9 cellular contexts compared by ENCODE assay signal in genomic region chr17:75753193-75753513, GRCh38. TPM values are rescaled to one million over a fixed set of nuclear protein-coding genes. Genes with fewer than 3 reads are reported as not detected.
A peak's percentile ranks its signal among the peaks of the same experiment; 100 is the strongest.
DNase-seq lines count a peak whose midpoint lies in the region; ATAC-seq and TF ChIP-seq lines count a peak whose summit lies in the region.
"Had no signal": no experiment of that assay in that cellular context is flagged by ENCODE, and none has a peak within 500 bp of the region (broad histone marks: within the 10 kb centered on the region; RNA-seq: fewer than 3 reads in every experiment).

No MANE protein-coding gene starts in this region.

- TF ChIP-seq CTCF in AG10803 (conservative IDR thresholded peaks at IDR 0.05; ENCODE audit: low read length) (no peak), chondrocyte (IDR thresholded peaks at IDR 0.05) (no peak), natural killer cell (IDR thresholded peaks at IDR 0.05) (no peak)

- no peaks in the 10 kb centered on the region; the same call in 1 of the 2 replicates for H3K36me3 ChIP-seq in HUES6 (ENCODE audit: control insufficient read depth, insufficient read depth, low read length)

- no peaks in the 10 kb centered on the region for H3K9me3 ChIP-seq in HUES6 (ENCODE audit: control insufficient read depth, insufficient read depth, low read depth, low read length)

- H3K9me3 Mint-ChIP-seq in chondrocyte (ENCODE audit: low read depth) (no peaks in the 10 kb centered on the region), natural killer cell (no peaks in the 10 kb centered on the region)

- H3K9ac ChIP-seq in HUES6 (ENCODE audit: low read length), result no peak overlapping the region

- no peak for DNase-seq in AG10803 (ENCODE audit: low read depth)
- no peak for DNase-seq in chondrocyte (ENCODE audit: low spot score)
- no peak for DNase-seq in natural killer cell
- DNase-seq in SW480 (ENCODE audit: low spot score), result no peak
- no peak for DNase-seq in SHP77 treated with DMSO at 0.1 percent for 48 hours (lab: John Stamatoyannopoulos, UW)

- H3K27ac Mint-ChIP-seq in chondrocyte (ENCODE audit: unreplicated experiment), result no peak overlapping the region
- no peak overlapping the region for H3K27ac Mint-ChIP-seq in natural killer cell

- no peak overlapping the region for H3K27ac ChIP-seq in HUES6 (ENCODE audit: low read depth, low read length)
- H3K27ac ChIP-seq: SK-N-MC had no signal

- H3K4me3 Mint-ChIP-seq in chondrocyte (ENCODE audit: unreplicated experiment), result peak overlapping the region; percentile 28
- H3K4me3 Mint-ChIP-seq in natural killer cell, result peak overlapping the region; percentile 69

- peaks cover 8% of the 10 kb centered on the region for H3K4me1 ChIP-seq in HUES6 (ENCODE audit: control insufficient read depth, insufficient read depth, low read length)

- H3K4me1 Mint-ChIP-seq in chondrocyte (ENCODE audit: low read depth) (peaks cover 14% of the 10 kb centered on the region), natural killer cell (peaks cover 11 to 14% of the 10 kb centered on the region in 2 donors)

- no peak for ATAC-seq in natural killer cell
- ATAC-seq in GM19467 (IDR thresholded peaks at IDR 0.05; ENCODE audit: unreplicated experiment), result no peak
- no peak for ATAC-seq in GM18868 (IDR thresholded peaks at IDR 0.05; ENCODE audit: unreplicated experiment)

- intact Hi-C loops in natural killer cell (cut with micrococcal nuclease), result no loop called here

- H3K36me3 Mint-ChIP-seq in chondrocyte (ENCODE audit: low read depth) (no peaks in the 10 kb centered on the region), natural killer cell (no peaks in the 10 kb centered on the region)

- peak overlapping the region; percentile 54 for H3K4me3 ChIP-seq in AG10803 (ENCODE audit: low read length)
- peak overlapping the region; percentile 40 for H3K4me3 ChIP-seq in HUES6 (ENCODE audit: low read depth, low read length)

- no peaks in the 10 kb centered on the region for H3K27me3 Mint-ChIP-seq in chondrocyte (ENCODE audit: low read depth)
- H3K27me3 Mint-ChIP-seq in natural killer cell (ENCODE audit: low read depth in 2 of 2), result no peaks in the 10 kb centered on the region

- no peaks in the 10 kb centered on the region for H3K27me3 ChIP-seq in HUES6 (ENCODE audit: control insufficient read depth, insufficient read depth, low read length)

RNA-seq across cellular contexts. Expression of gene GALK1, which starts 11.8 kb away (rescaled TPM):
- total RNA-seq in chondrocyte (27.8 to 34.7 TPM (median 30.0 TPM) in 3 replicates), natural killer cell (10 to 100 TPM; 11.9 to 15.9 (median 12.6) TPM)

RNA-seq across cellular contexts. Expression of gene UNK, which starts 31.5 kb away (rescaled TPM):
- 20.9 to 35.8 TPM (median 21.0 TPM) in 3 replicates for total RNA-seq in chondrocyte
- total RNA-seq in natural killer cell, result 10 to 100 TPM; 44.2 to 51.3 (median 44.5) TPM

RNA-seq across cellular contexts. Expression of gene ITGB4, which starts 31.9 kb away (rescaled TPM):
- total RNA-seq in chondrocyte, result 5.2 to 52.3 TPM (median 5.6 TPM) in 3 replicates
- total RNA-seq in natural killer cell, result 1 to 10 TPM in 1 of 3 donors, under 1 TPM in 2; 0.38 to 1.0 (median 0.68) TPM
